ENCODE assay signal across 23 cellular contexts in genomic region chr12:54442071-54442470, GRCh38. TPM values are rescaled to one million over a fixed set of nuclear protein-coding genes. Genes with fewer than 3 reads are reported as not detected.
DNase-seq lines count a peak whose midpoint lies in the region; ATAC-seq and TF ChIP-seq lines count a peak whose summit lies in the region.
"Had no signal": no experiment of that assay in that cellular context is flagged by ENCODE, and none has a peak within 500 bp of the region (broad histone marks: within the 10 kb centered on the region; RNA-seq: fewer than 3 reads in every experiment).

No MANE protein-coding gene starts in this region.

- no peak overlapping the region for H3K18ac ChIP-seq in mesenchymal stem cell (ENCODE audit: low read depth in 1 of 2, low read length in 2 of 2)

- no peak overlapping the region for H2AFZ ChIP-seq in mesenchymal stem cell (ENCODE audit: low read depth, low read length)
- H2AFZ ChIP-seq: GM23248 had no signal

- H3K27me3 ChIP-seq in mesenchymal stem cell (ENCODE audit: control insufficient read depth in 1 of 2, insufficient read depth in 1 of 2, low read length in 2 of 2): peaks cover 0 to 18% of the 10 kb centered on the region in 2 experiments
- H3K27me3 ChIP-seq in effector memory CD4-positive, alpha-beta T cell (replicated peaks; ENCODE audit: control insufficient read depth, insufficient read depth, low read length, poor library complexity, severe bottlenecking): no peaks in the 10 kb centered on the region

- H2BK120ac ChIP-seq in mesenchymal stem cell (ENCODE audit: low read depth, low read length): no peak overlapping the region

- no peak overlapping the region for H2BK5ac ChIP-seq in mesenchymal stem cell (ENCODE audit: low read depth, low read length, poor library complexity, severe bottlenecking)

- H4K8ac ChIP-seq in mesenchymal stem cell (ENCODE audit: low read length): no peak overlapping the region

- peak; percentile 34 for DNase-seq in astrocyte of the spinal cord (ENCODE audit: low read depth, low spot score)
- no peak for DNase-seq in mesenchymal stem cell
- no peak for DNase-seq in mucosa of descending colon
- no peak for DNase-seq in effector memory CD4-positive, alpha-beta T cell
- no peak for DNase-seq in activated CD4-positive, CD25-positive, alpha-beta regulatory T cell treated with anti-CD3 and anti-CD28 coated beads, Interleukin-2, amount 50 U/mL, for 72 hours
- DNase-seq: ACHN; AML-193; C1 segment of cervical spinal cord; CD4-positive, CD25-positive, alpha-beta regulatory T cell; CD8-positive, alpha-beta memory T cell; COR-L47; DMS 273 treated with DMSO at 0.1 percent for 48 hours; DMS53; DND-41; EL; GM23248; HCEC 1CT; HFFc6 had no signal

- H3K4me1 ChIP-seq in HEK293 (ENCODE audit: control insufficient read depth, insufficient read depth, low read length) (no peaks in the 10 kb centered on the region), mesenchymal stem cell (ENCODE audit: control insufficient read depth, insufficient read depth, low read depth, low read length) (peaks cover 2% of the 10 kb centered on the region), mucosa of descending colon (ENCODE audit: low read depth) (peaks cover 6% of the 10 kb centered on the region)
- H3K4me1 ChIP-seq in effector memory CD4-positive, alpha-beta T cell (ENCODE audit: control insufficient read depth, insufficient read depth, low read length, poor library complexity, severe bottlenecking): no peaks in the 10 kb centered on the region

- H4K91ac ChIP-seq in mesenchymal stem cell (ENCODE audit: low read length): no peak overlapping the region

- no peak overlapping the region for H3K4ac ChIP-seq in mesenchymal stem cell (ENCODE audit: low read depth in 1 of 2, low read length in 2 of 2)

- no peak overlapping the region for H2AK5ac ChIP-seq in mesenchymal stem cell (ENCODE audit: low read length, severe bottlenecking)

- H3K4me3 ChIP-seq in HEK293 (ENCODE audit: low read depth, low read length) (no peak overlapping the region), astrocyte of the spinal cord (ENCODE audit: low read depth, low read length) (no peak overlapping the region), mesenchymal stem cell (ENCODE audit: insufficient read depth in 1 of 2, low read depth in 1 of 2, low read length in 2 of 2) (no peak overlapping the region), mucosa of descending colon (no peak overlapping the region)
- H3K4me3 ChIP-seq in effector memory CD4-positive, alpha-beta T cell (ENCODE audit: insufficient read depth, low read depth, low read length, poor library complexity, severe bottlenecking): no peak overlapping the region
- H3K4me3 ChIP-seq: GM23248 had no signal

- no peaks in the 10 kb centered on the region for H3K79me1 ChIP-seq in mesenchymal stem cell (replicated peaks; ENCODE audit: low read length, poor library complexity, severe bottlenecking)

- WGBS in mesenchymal stem cell: 71% methylated on average over 1 of the region's 3 CpGs

- H3K9me3 ChIP-seq in HEK293 (ENCODE audit: control insufficient read depth, insufficient read depth, low read depth, low read length): no peaks in the 10 kb centered on the region
- no peaks in the 10 kb centered on the region for H3K9me3 ChIP-seq in mesenchymal stem cell (ENCODE audit: control insufficient read depth, low read length)
- H3K9me3 ChIP-seq in mucosa of descending colon: no peaks in the 10 kb centered on the region
- no peaks in the 10 kb centered on the region for H3K9me3 ChIP-seq in effector memory CD4-positive, alpha-beta T cell (ENCODE audit: control insufficient read depth, low read length)

- no peak overlapping the region for H3K14ac ChIP-seq in mesenchymal stem cell (ENCODE audit: low read length in 2 of 2)

- intact Hi-C loops in mucosa of descending colon (cut with DNase I, micrococcal nuclease): no loop called here

- no peaks in the 10 kb centered on the region for H3K36me3 ChIP-seq in HEK293 (ENCODE audit: control insufficient read depth in 2 of 2, insufficient read depth in 1 of 2, low read length in 2 of 2)
- no peaks in the 10 kb centered on the region for H3K36me3 ChIP-seq in mesenchymal stem cell (ENCODE audit: control insufficient read depth in 1 of 2, insufficient read depth in 2 of 2, low read depth in 1 of 2, low read length in 2 of 2)
- no peaks in the 10 kb centered on the region for H3K36me3 ChIP-seq in mucosa of descending colon (ENCODE audit: low read depth)
- H3K36me3 ChIP-seq in effector memory CD4-positive, alpha-beta T cell (ENCODE audit: control insufficient read depth, insufficient read depth, low read length): no peaks in the 10 kb centered on the region

- H3K9ac ChIP-seq in mesenchymal stem cell (ENCODE audit: low read length): peak overlapping the region; percentile 43
- H3K9ac ChIP-seq: GM23248 had no signal

- no peak for ATAC-seq in mucosa of descending colon

- no peak for TF ChIP-seq CTCF in HEK293 (tag by site-specific recombination; IDR thresholded peaks at IDR 0.05)
- no peak for TF ChIP-seq CTCF in astrocyte of the spinal cord (IDR thresholded peaks at IDR 0.05; ENCODE audit: low read depth, low read length)
- TF ChIP-seq CTCF in mucosa of descending colon (IDR thresholded peaks at IDR 0.05): no peak

- POLR2A ChIA-PET in HEK293 (lab: Yijun Ruan, JAX): no interaction called here

- in situ Hi-C loops in astrocyte of the spinal cord (cut with HindIII; ENCODE audit: low sequenced_read_pairs): no loop called here

- no peak overlapping the region for H2BK15ac ChIP-seq in mesenchymal stem cell (ENCODE audit: low read depth, poor library complexity, severe bottlenecking)

- CTCF ChIA-PET in HEK293 (lab: Yijun Ruan, JAX): interaction anchor here (1.0 to 33.6 kb wide), 5 partner anchors 10 to 63 kb away, joined by 3 to 924 read pairs (median 33); partner anchors contain the start of gene ITGA5

- H3K27ac ChIP-seq in HEK293 (ENCODE audit: extremely low read depth, low read depth, low read length) (no peak overlapping the region), mesenchymal stem cell (ENCODE audit: low read length, poor library complexity, severe bottlenecking) (no peak overlapping the region)
- H3K27ac ChIP-seq in effector memory CD4-positive, alpha-beta T cell (ENCODE audit: insufficient read depth, low read length, poor library complexity, severe bottlenecking): no peak overlapping the region
- H3K27ac ChIP-seq: GM23248, HL-60 had no signal

- no peak overlapping the region for H2BK12ac ChIP-seq in mesenchymal stem cell (ENCODE audit: low read length in 2 of 2)

- no peak overlapping the region for H3K23ac ChIP-seq in mesenchymal stem cell (ENCODE audit: low read length in 2 of 2)

- no peak overlapping the region for H3K4me2 ChIP-seq in mesenchymal stem cell (ENCODE audit: low read length, poor library complexity, severe bottlenecking)

TF ChIP-seq in HEK293, 187 proteins besides CTCF, POLR2A, EP300 and RAD21 (continues in another document):
- no peak for TF ChIP-seq ZNF391 (tag by site-specific recombination; IDR thresholded peaks at IDR 0.05; ENCODE audit: borderline replicate concordance, low read depth)
- TF ChIP-seq ZNF837 (tag by site-specific recombination; IDR thresholded peaks at IDR 0.05): no peak
- no peak for TF ChIP-seq ZNF426 (tag by site-specific recombination; IDR thresholded peaks at IDR 0.05)
- TF ChIP-seq TSHZ1 (tag by site-specific recombination; IDR thresholded peaks at IDR 0.05; ENCODE audit: borderline replicate concordance): no peak

RNA-seq across cellular contexts. Expression of gene ITGA5, which starts 23.0 kb away (rescaled TPM):
- polyA plus RNA-seq in mesenchymal stem cell (2013, experiment 1 of 2): 248 TPM
- 244 TPM for polyA plus RNA-seq in mesenchymal stem cell (2013, experiment 2 of 2)
- 100 to 1,000 TPM in 1 of 3 donors, 10 to 100 TPM in 1, 1 to 10 TPM in 1; 8.0 to 201 (median 61.8) TPM for total RNA-seq in mucosa of descending colon

RNA-seq across cellular contexts. Expression of gene GTSF1, which starts 31.3 kb away (rescaled TPM):
- polyA plus RNA-seq in mesenchymal stem cell (2013, experiment 1 of 2): not detected
- polyA plus RNA-seq in mesenchymal stem cell (2013, experiment 2 of 2): not detected
- total RNA-seq in mucosa of descending colon: not detected
- total RNA-seq: G401, GM23248, H4, HFFc6 had no signal
- polyA plus RNA-seq: GM23248 had no signal

RNA-seq across cellular contexts. Expression of gene NCKAP1L, which starts 55.5 kb away (rescaled TPM):
- polyA plus RNA-seq in mesenchymal stem cell (2013, experiment 1 of 2): not detected
- not detected for polyA plus RNA-seq in mesenchymal stem cell (2013, experiment 2 of 2)
- total RNA-seq in mucosa of descending colon: 10 to 100 TPM in 2 of 3 donors, 1 to 10 TPM in 1; 7.1 to 21.2 (median 20.1) TPM
- total RNA-seq: G401, GM23248, HT1080 had no signal

RNA-seq across cellular contexts. Expression of gene ZNF385A, which starts 57.5 kb away (rescaled TPM):
- polyA plus RNA-seq in mesenchymal stem cell (2013, experiment 1 of 2): 16.2 TPM
- polyA plus RNA-seq in mesenchymal stem cell (2013, experiment 2 of 2): 17.1 TPM
- total RNA-seq in mucosa of descending colon: 10 to 100 TPM in 2 of 3 donors, 1 to 10 TPM in 1; 3.5 to 15.0 (median 10.4) TPM
- polyA plus RNA-seq: CD8-positive, alpha-beta memory T cell had no signal
